ENCODE assay signal across 22 cellular contexts in the genomic region with DNA sequence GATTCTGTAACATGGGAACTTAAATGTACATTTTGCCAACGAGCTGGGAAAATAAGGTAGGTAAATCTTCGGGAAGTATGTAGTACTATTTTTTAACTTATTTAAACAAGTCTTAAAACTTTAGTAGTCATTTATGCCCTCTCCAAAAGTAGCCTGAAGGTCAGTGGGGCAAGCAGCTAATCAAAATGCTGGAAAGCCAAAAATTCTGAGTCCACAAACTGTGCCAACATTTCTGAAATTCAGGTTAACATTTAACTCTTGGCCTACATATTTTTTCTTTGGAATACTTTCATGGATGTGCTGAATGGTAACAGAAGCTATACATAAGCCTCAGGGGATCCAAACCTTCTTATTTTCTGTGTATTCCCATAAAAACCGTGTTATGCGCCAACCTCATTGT. TPM values are rescaled to one million over a fixed set of nuclear protein-coding genes. Genes with fewer than 3 reads are reported as not detected.
A peak's percentile ranks its signal among the peaks of the same experiment; 100 is the strongest.
DNase-seq lines count a peak whose midpoint lies in the region; ATAC-seq, FAIRE-seq and TF ChIP-seq lines count a peak whose summit lies in the region.
"Had no signal": no experiment of that assay in that cellular context is flagged by ENCODE, and none has a peak within 500 bp of the region (broad histone marks: within the 10 kb centered on the region; RNA-seq: fewer than 3 reads in every experiment).

No MANE protein-coding gene starts in this region.

- ATAC-seq in activated T-cell treated with anti-CD3 and anti-CD28 coated beads, Interleukin-2, amount 50 U/mL, for 72 hours (replicated peaks in 1 of 2), result no peak
- peak; percentile 78 for ATAC-seq in left lobe of liver
- ATAC-seq: GM12878, GM23338, HCT116 had no signal

- H3K27ac ChIP-seq in vagina, result no peak overlapping the region
- H3K27ac ChIP-seq: 22Rv1, BLaER1 had no signal

- TF ChIP-seq CTCF in vagina (IDR thresholded peaks at IDR 0.05), result no peak

- H3K4me3 Mint-ChIP-seq in activated T-cell treated with anti-CD3 and anti-CD28 coated beads, Interleukin-2, amount 50 U/mL, for 72 hours, result no peak overlapping the region
- no peak overlapping the region for H3K4me3 Mint-ChIP-seq in activated T-cell treated with anti-CD3 and anti-CD28 coated beads, Interleukin-2, amount 50 U/mL, for 24 hours
- H3K4me3 Mint-ChIP-seq: B cell; CD14-positive monocyte; CD4-positive, alpha-beta T cell; CD8-positive, alpha-beta memory T cell; GM23338; H9 had no signal

- H3K9me3 ChIP-seq in vagina, result no peaks in the 10 kb centered on the region
- H3K9me3 ChIP-seq: BLaER1 had no signal

- peaks cover 0 to 76% of the 10 kb centered on the region in 2 donors for H3K36me3 ChIP-seq in vagina

- TF ChIP-seq POLR2A in vagina (IDR thresholded peaks at IDR 0.05), result no peak

- H3K9me3 Mint-ChIP-seq in activated T-cell treated with anti-CD3 and anti-CD28 coated beads, Interleukin-2, amount 50 U/mL, for 72 hours, result no peaks in the 10 kb centered on the region
- H3K9me3 Mint-ChIP-seq in activated T-cell treated with anti-CD3 and anti-CD28 coated beads, Interleukin-2, amount 50 U/mL, for 24 hours, result no peaks in the 10 kb centered on the region
- H3K9me3 Mint-ChIP-seq: CD14-positive monocyte; CD4-positive, alpha-beta T cell; CD8-positive, alpha-beta memory T cell; GM23338; H9 had no signal

- no peak overlapping the region for H3K4me3 ChIP-seq in vagina
- H3K4me3 ChIP-seq: BLaER1, GM12878, GM23338 had no signal

- DNase-seq in activated T-cell treated with anti-CD3 and anti-CD28 coated beads, Interleukin-2, amount 50 U/mL, for 72 hours, result no peak
- no peak for DNase-seq in activated T-cell treated with anti-CD3 and anti-CD28 coated beads, Interleukin-2, amount 50 U/mL, for 24 hours
- DNase-seq in GM19239 (ENCODE audit: insufficient read length, low spot score) (no peak), left lobe of liver (ENCODE audit: low spot score) (no peak), vagina (ENCODE audit: extremely low spot score in 2 of 2) (no peak), NCI-H1417 (lab: John Stamatoyannopoulos, UW) (no peak)
- DNase-seq: CD4-positive, alpha-beta T cell; CD8-positive, alpha-beta memory T cell; DMS 273 treated with DMSO at 0.1 percent for 48 hours; DMS79; EL; GDM1; H9 had no signal

- no peaks in the 10 kb centered on the region for H3K27me3 ChIP-seq in vagina
- H3K27me3 ChIP-seq: BLaER1 had no signal

- no peaks in the 10 kb centered on the region for H3K4me1 Mint-ChIP-seq in activated T-cell treated with anti-CD3 and anti-CD28 coated beads, Interleukin-2, amount 50 U/mL, for 72 hours (ENCODE audit: low read depth)
- no peaks in the 10 kb centered on the region for H3K4me1 Mint-ChIP-seq in activated T-cell treated with anti-CD3 and anti-CD28 coated beads, Interleukin-2, amount 50 U/mL, for 24 hours (ENCODE audit: low read depth)
- H3K4me1 Mint-ChIP-seq: CD8-positive, alpha-beta memory T cell; GM23338; H9 had no signal

- intact Hi-C loops in vagina (cut with DNase I), result no loop called here

- H3K27me3 Mint-ChIP-seq in activated T-cell treated with anti-CD3 and anti-CD28 coated beads, Interleukin-2, amount 50 U/mL, for 72 hours (ENCODE audit: low read depth), result no peaks in the 10 kb centered on the region
- no peaks in the 10 kb centered on the region for H3K27me3 Mint-ChIP-seq in activated T-cell treated with anti-CD3 and anti-CD28 coated beads, Interleukin-2, amount 50 U/mL, for 24 hours
- H3K27me3 Mint-ChIP-seq: B cell; CD4-positive, alpha-beta T cell; CD8-positive, alpha-beta memory T cell had no signal

- peak; percentile 56 for FAIRE-seq in GM19239 (lab: Jason Lieb, UNC)
- FAIRE-seq: A204.1, D721Med, GM12878 had no signal

- H3K27ac Mint-ChIP-seq in activated T-cell treated with anti-CD3 and anti-CD28 coated beads, Interleukin-2, amount 50 U/mL, for 72 hours, result peak overlapping the region; percentile 57
- no peak overlapping the region for H3K27ac Mint-ChIP-seq in activated T-cell treated with anti-CD3 and anti-CD28 coated beads, Interleukin-2, amount 50 U/mL, for 24 hours
- H3K27ac Mint-ChIP-seq: B cell, GM23338 had no signal

- H3K4me1 ChIP-seq in vagina, result no peaks in the 10 kb centered on the region
- H3K4me1 ChIP-seq: BLaER1 had no signal

- H3K36me3 Mint-ChIP-seq in activated T-cell treated with anti-CD3 and anti-CD28 coated beads, Interleukin-2, amount 50 U/mL, for 72 hours (ENCODE audit: insufficient read depth in 2 of 2), result peaks cover 4 to 46% of the 10 kb centered on the region in 2 donors
- peaks cover 99% of the 10 kb centered on the region for H3K36me3 Mint-ChIP-seq in activated T-cell treated with anti-CD3 and anti-CD28 coated beads, Interleukin-2, amount 50 U/mL, for 24 hours (ENCODE audit: low read depth)

RNA-seq across cellular contexts. Expression of a gene that starts 26.3 kb away (rescaled TPM):
- 10 to 100 TPM; 59.1 to 75.1 TPM for total RNA-seq in activated T-cell treated with anti-CD3 and anti-CD28 coated beads, Interleukin-2, amount 50 U/mL, for 72 hours
- total RNA-seq in left lobe of liver (9.0 TPM), vagina (30.7 TPM)
